2 cellular contexts compared by ENCODE assay signal in the genomic region with DNA sequence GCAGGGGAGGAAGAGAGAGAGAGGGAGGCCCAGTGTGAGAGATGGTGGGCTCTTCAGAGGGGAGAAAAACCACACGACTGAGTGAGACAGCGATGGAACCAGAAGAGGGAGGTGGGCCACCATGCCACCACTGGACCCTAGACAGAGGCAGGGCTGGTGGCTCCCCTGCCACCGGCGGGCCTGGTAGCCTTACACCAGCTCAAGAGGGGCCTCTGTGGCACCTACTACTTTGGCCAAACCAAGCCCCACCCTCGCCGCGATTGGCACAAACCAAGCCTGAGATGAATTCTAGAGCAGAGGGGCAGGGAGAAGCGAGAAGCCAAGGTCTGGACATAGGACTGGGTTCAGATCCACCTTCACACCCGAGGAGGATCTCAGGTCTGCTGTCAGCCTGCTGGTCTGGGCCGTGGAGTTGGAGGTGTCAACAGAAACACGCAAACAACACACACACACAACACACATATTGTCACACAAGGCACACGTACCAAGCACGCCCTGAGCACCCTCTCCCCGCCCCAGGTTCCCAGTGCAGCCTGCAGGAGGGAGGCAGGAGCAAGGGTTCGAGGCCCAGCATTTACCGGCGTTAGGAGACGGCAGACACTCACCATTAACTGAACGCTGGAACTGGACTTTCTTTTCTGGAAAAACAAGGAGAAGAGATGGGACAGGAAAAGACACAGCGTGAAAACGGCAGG.
TF ChIP-seq lines count a peak whose summit lies in the region.

No MANE protein-coding gene starts in this region.

TF ChIP-seq in HepG2, 621 proteins besides CTCF, POLR2A, EP300 and RAD21:
- TF ChIP-seq, protein P1, sequence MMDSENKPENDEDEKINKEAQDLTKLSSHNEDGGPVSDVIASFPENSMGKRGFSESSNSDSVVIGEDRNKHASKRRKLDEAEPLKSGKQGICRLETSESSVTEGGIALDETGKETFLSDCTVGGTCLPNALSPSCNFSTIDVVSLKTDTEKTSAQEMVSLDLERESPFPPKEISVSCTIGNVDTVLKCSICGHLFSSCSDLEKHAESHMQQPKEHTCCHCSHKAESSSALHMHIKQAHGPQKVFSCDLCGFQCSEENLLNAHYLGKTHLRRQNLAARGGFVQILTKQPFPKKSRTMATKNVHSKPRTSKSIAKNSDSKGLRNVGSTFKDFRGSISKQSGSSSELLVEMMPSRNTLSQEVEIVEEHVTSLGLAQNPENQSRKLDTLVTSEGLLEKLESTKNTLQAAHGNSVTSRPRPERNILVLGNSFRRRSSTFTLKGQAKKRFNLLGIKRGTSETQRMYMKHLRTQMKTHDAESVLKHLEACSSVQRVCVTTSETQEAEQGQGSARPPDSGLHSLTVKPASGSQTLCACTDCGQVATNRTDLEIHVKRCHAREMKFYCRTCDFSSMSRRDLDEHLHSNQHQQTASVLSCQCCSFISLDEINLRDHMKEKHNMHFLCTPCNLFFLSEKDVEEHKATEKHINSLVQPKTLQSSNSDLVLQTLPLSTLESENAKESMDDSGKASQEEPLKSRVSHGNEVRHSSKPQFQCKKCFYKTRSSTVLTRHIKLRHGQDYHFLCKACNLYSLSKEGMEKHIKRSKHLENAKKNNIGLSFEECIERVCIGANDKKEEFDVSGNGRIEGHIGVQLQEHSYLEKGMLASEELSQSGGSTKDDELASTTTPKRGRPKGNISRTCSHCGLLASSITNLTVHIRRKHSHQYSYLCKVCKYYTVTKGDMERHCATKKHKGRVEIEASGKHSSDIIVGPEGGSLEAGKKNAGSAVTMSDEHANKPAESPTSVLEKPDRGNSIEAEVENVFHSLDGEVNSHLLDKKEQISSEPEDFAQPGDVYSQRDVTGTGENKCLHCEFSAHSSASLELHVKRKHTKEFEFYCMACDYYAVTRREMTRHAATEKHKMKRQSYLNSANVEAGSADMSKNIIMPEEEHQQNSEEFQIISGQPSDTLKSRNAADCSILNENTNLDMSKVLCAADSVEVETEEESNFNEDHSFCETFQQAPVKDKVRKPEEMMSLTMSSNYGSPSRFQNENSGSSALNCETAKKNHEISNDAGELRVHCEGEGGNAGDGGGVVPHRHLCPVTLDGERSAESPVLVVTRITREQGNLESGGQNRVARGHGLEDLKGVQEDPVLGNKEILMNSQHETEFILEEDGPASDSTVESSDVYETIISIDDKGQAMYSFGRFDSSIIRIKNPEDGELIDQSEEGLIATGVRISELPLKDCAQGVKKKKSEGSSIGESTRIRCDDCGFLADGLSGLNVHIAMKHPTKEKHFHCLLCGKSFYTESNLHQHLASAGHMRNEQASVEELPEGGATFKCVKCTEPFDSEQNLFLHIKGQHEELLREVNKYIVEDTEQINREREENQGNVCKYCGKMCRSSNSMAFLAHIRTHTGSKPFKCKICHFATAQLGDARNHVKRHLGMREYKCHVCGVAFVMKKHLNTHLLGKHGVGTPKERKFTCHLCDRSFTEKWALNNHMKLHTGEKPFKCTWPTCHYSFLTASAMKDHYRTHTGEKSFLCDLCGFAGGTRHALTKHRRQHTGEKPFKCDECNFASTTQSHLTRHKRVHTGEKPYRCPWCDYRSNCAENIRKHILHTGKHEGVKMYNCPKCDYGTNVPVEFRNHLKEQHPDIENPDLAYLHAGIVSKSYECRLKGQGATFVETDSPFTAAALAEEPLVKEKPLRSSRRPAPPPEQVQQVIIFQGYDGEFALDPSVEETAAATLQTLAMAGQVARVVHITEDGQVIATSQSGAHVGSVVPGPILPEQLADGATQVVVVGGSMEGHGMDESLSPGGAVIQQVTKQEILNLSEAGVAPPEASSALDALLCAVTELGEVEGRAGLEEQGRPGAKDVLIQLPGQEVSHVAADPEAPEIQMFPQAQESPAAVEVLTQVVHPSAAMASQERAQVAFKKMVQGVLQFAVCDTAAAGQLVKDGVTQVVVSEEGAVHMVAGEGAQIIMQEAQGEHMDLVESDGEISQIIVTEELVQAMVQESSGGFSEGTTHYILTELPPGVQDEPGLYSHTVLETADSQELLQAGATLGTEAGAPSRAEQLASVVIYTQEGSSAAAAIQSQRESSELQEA (CRISPR knock-in tag; IDR thresholded peaks at IDR 0.05; ENCODE audit: not compliant biosample characterization) = no peak
- TF ChIP-seq ZNF317 (CRISPR knock-in tag; IDR thresholded peaks at IDR 0.05) = peak; percentile 93
- TF ChIP-seq, protein P2, sequence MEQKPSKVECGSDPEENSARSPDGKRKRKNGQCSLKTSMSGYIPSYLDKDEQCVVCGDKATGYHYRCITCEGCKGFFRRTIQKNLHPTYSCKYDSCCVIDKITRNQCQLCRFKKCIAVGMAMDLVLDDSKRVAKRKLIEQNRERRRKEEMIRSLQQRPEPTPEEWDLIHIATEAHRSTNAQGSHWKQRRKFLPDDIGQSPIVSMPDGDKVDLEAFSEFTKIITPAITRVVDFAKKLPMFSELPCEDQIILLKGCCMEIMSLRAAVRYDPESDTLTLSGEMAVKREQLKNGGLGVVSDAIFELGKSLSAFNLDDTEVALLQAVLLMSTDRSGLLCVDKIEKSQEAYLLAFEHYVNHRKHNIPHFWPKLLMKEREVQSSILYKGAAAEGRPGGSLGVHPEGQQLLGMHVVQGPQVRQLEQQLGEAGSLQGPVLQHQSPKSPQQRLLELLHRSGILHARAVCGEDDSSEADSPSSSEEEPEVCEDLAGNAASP (CRISPR knock-in tag; IDR thresholded peaks at IDR 0.05; ENCODE audit: borderline replicate concordance) = no peak
- TF ChIP-seq REPIN1 (CRISPR knock-in tag; IDR thresholded peaks at IDR 0.05; ENCODE audit: borderline replicate concordance, low read depth) = no peak
- TF ChIP-seq ADNP (CRISPR knock-in tag; IDR thresholded peaks at IDR 0.05) = no peak
- TF ChIP-seq DPF2 (CRISPR knock-in tag; IDR thresholded peaks at IDR 0.05; ENCODE audit: borderline replicate concordance, low read depth) = no peak
- no peak for TF ChIP-seq ZNF124 (CRISPR knock-in tag; IDR thresholded peaks at IDR 0.05)

TF ChIP-seq in H1, 55 proteins besides CTCF, POLR2A, EP300 and RAD21:
- TF ChIP-seq PHF8 (conservative IDR thresholded peaks at IDR 0.05; ENCODE audit: low read depth, low read length) (no peak), YY1 (IDR thresholded peaks at IDR 0.05; ENCODE audit: low read depth, low read length) (no peak), CHD2 (IDR thresholded peaks at IDR 0.05; ENCODE audit: low read length) (no peak), CHD1 (IDR thresholded peaks at IDR 0.05; ENCODE audit: low read depth, low read length) (no peak)
TF ChIP-seq in H1: peak in this region for 0.
